In genomic region chr11:46362146-46363030, GRCh38 we compare ENCODE assay signal across 8 cellular contexts. TPM values are rescaled to one million over a fixed set of nuclear protein-coding genes. Genes with fewer than 3 reads are reported as not detected.
DNase-seq lines count a peak whose midpoint lies in the region; ATAC-seq and TF ChIP-seq lines count a peak whose summit lies in the region.

No MANE protein-coding gene starts in this region.

- H3K4me2 ChIP-seq in HCT116 (ENCODE audit: low read length), result peak overlapping the region; percentile 64

- no peaks in the 10 kb centered on the region for H4K20me1 ChIP-seq in HCT116 (ENCODE audit: insufficient read depth)

- peak overlapping the region; percentile 52 for H3K9ac ChIP-seq in HCT116 (ENCODE audit: low read length)

- no peaks in the 10 kb centered on the region for H3K9me3 ChIP-seq in HCT116 (ENCODE audit: control insufficient read depth in 1 of 2, insufficient read depth in 1 of 2, low read depth in 1 of 2, low read length in 2 of 2)
- H3K9me3 ChIP-seq in right atrium auricular region, result no peaks in the 10 kb centered on the region

- H3K79me2 ChIP-seq in HCT116 (ENCODE audit: insufficient read depth, low read length), result peaks cover 54% of the 10 kb centered on the region

- H3K27me3 ChIP-seq in HCT116 (ENCODE audit: insufficient read depth, low read length), result no peaks in the 10 kb centered on the region
- H3K27me3 ChIP-seq in right atrium auricular region, result no peaks in the 10 kb centered on the region

- DNase-seq in HCT116 (ENCODE audit: low read depth, low spot score) (no peak), right atrium auricular region (ENCODE audit: low spot score) (no peak), ureter (ENCODE audit: low spot score) (no peak), SHP77 treated with DMSO at 0.1 percent for 48 hours (lab: John Stamatoyannopoulos, UW) (no peak)
- DNase-seq in activated T-helper 1 cell treated with anti-CD3 and anti-CD28 coated beads, Interleukin-12 subunit alpha, Interleukin-12 subunit beta, Interleukin-2, Interleukin-4 antibody, amounts not matched to agents 30 ng/mL and 10 ng/mL and 1 ng/mL, durations not matched to agents 14 hours and 24 hours and 36 hours (ENCODE audit: low spot score), result no peak

- H3K4me1 Mint-ChIP-seq in activated T-helper 1 cell treated with anti-CD3 and anti-CD28 coated beads, Interleukin-12 subunit alpha, Interleukin-12 subunit beta, Interleukin-2, Interleukin-4 antibody, amounts not matched to agents 30 ng/mL and 10 ng/mL and 1 ng/mL, durations not matched to agents 14 hours and 24 hours and 36 hours (ENCODE audit: low read depth), result peaks cover 33% of the 10 kb centered on the region
- H3K4me1 Mint-ChIP-seq in stimulated activated memory B cell treated with anti-CD40 and anti-IgM and Interleukin-4, amounts not matched to agents 10 μg/mL and 1 μg/mL and 100 μg/mL, for 72 hours, result peaks cover 36% of the 10 kb centered on the region

- no peaks in the 10 kb centered on the region for H3K9me2 ChIP-seq in HCT116 (ENCODE audit: insufficient read depth)

- POLR2A ChIA-PET in HCT116 (lab: Charles Lee), result no interaction called here

- TF ChIP-seq POLR2A in HCT116 (IDR thresholded peaks at IDR 0.05; ENCODE audit: borderline replicate concordance, extremely low read depth, insufficient read depth, insufficient read length), result no peak
- no peak for TF ChIP-seq POLR2A in GM18505 (IDR thresholded peaks at IDR 0.05; ENCODE audit: borderline replicate concordance, extremely low read depth, insufficient read depth, insufficient read length)

- H3K36me3 ChIP-seq in HCT116 (ENCODE audit: control insufficient read depth in 1 of 2, insufficient read depth in 2 of 2, low read length in 2 of 2), result no peaks in the 10 kb centered on the region
- H3K36me3 ChIP-seq in right atrium auricular region, result no peaks in the 10 kb centered on the region

- H2AFZ ChIP-seq in HCT116 (ENCODE audit: low read depth, low read length, poor library complexity, severe bottlenecking), result no peak overlapping the region

- peak overlapping the region; percentile 34 for H3K27ac Mint-ChIP-seq in activated T-helper 1 cell treated with anti-CD3 and anti-CD28 coated beads, Interleukin-12 subunit alpha, Interleukin-12 subunit beta, Interleukin-2, Interleukin-4 antibody, amounts not matched to agents 30 ng/mL and 10 ng/mL and 1 ng/mL, durations not matched to agents 14 hours and 24 hours and 36 hours
- peak overlapping the region; percentile 80 for H3K27ac Mint-ChIP-seq in stimulated activated memory B cell treated with anti-CD40 and anti-IgM and Interleukin-4, amounts not matched to agents 10 μg/mL and 1 μg/mL and 100 μg/mL, for 72 hours

- no peak for TF ChIP-seq RAD21 in HCT116 (IDR thresholded peaks at IDR 0.05; ENCODE audit: low read depth)

- H3K4me1 ChIP-seq in HCT116 (ENCODE audit: control insufficient read depth in 1 of 2, insufficient read depth in 2 of 2, low read length in 2 of 2) (peaks cover 20 to 47% of the 10 kb centered on the region in 2 experiments), right atrium auricular region (peaks cover 5 to 80% of the 10 kb centered on the region in 2 donors)

- H3K27ac ChIP-seq in HCT116 (ENCODE audit: low read depth, low read length) (peak overlapping the region; percentile 47), right atrium auricular region (peak overlapping the region; percentile 88 to 90)

- ATAC-seq in HCT116, result no peak
- no peak for ATAC-seq in stimulated activated memory B cell treated with anti-CD40 and anti-IgM and Interleukin-4, amounts not matched to agents 10 μg/mL and 1 μg/mL and 100 μg/mL, for 72 hours
- ATAC-seq in HG02571 (IDR thresholded peaks at IDR 0.05; ENCODE audit: unreplicated experiment), result no peak
- no peak for ATAC-seq in GM18505 (IDR thresholded peaks at IDR 0.05; ENCODE audit: unreplicated experiment)

- H3K9me3 Mint-ChIP-seq in activated T-helper 1 cell treated with anti-CD3 and anti-CD28 coated beads, Interleukin-12 subunit alpha, Interleukin-12 subunit beta, Interleukin-2, Interleukin-4 antibody, amounts not matched to agents 30 ng/mL and 10 ng/mL and 1 ng/mL, durations not matched to agents 14 hours and 24 hours and 36 hours, result no peaks in the 10 kb centered on the region
- H3K9me3 Mint-ChIP-seq in stimulated activated memory B cell treated with anti-CD40 and anti-IgM and Interleukin-4, amounts not matched to agents 10 μg/mL and 1 μg/mL and 100 μg/mL, for 72 hours, result no peaks in the 10 kb centered on the region

- peak overlapping the region in 1 of 2 experiments; percentile 16; a peak in 1 of 4 replicates for H3K4me3 ChIP-seq in HCT116 (replicated peaks in 1 of 2; ENCODE audit: low read depth in 1 of 2, low read length in 2 of 2)
- H3K4me3 ChIP-seq in right atrium auricular region, result peak overlapping the region; percentile 38 to 52

- TF ChIP-seq CTCF in HCT116 (IDR thresholded peaks at IDR 0.05 in 2 of 3, conservative IDR thresholded peaks at IDR 0.05 in 1 of 3; ENCODE audit: borderline replicate concordance in 1 of 3, insufficient read depth in 1 of 3, low read depth in 2 of 3, low read length in 2 of 3), result no peak
- no peak for TF ChIP-seq CTCF in right atrium auricular region (IDR thresholded peaks at IDR 0.05)

- intact Hi-C loops in HCT116 (cut with micrococcal nuclease), result no loop called here
- intact Hi-C loops in activated T-helper 1 cell treated with anti-CD3 and anti-CD28 coated beads, Interleukin-12 subunit alpha, Interleukin-12 subunit beta, Interleukin-2, Interleukin-4 antibody, amounts not matched to agents 30 ng/mL and 10 ng/mL and 1 ng/mL, durations not matched to agents 14 hours and 24 hours and 36 hours (cut with micrococcal nuclease), result no loop called here

- CTCF ChIA-PET in HCT116 (lab: Charles Lee), result interaction anchor here (1.6 to 2.5 kb wide), 3 partner anchors 10 to 21 kb away, joined by 6 to 10 read pairs (median 7); no protein-coding TSS in a partner anchor

- H3K36me3 Mint-ChIP-seq in activated T-helper 1 cell treated with anti-CD3 and anti-CD28 coated beads, Interleukin-12 subunit alpha, Interleukin-12 subunit beta, Interleukin-2, Interleukin-4 antibody, amounts not matched to agents 30 ng/mL and 10 ng/mL and 1 ng/mL, durations not matched to agents 14 hours and 24 hours and 36 hours (ENCODE audit: low read depth), result peaks cover 3% of the 10 kb centered on the region
- H3K36me3 Mint-ChIP-seq in stimulated activated memory B cell treated with anti-CD40 and anti-IgM and Interleukin-4, amounts not matched to agents 10 μg/mL and 1 μg/mL and 100 μg/mL, for 72 hours, result peaks cover 9% of the 10 kb centered on the region

- H3K4me3 Mint-ChIP-seq in activated T-helper 1 cell treated with anti-CD3 and anti-CD28 coated beads, Interleukin-12 subunit alpha, Interleukin-12 subunit beta, Interleukin-2, Interleukin-4 antibody, amounts not matched to agents 30 ng/mL and 10 ng/mL and 1 ng/mL, durations not matched to agents 14 hours and 24 hours and 36 hours, result peak overlapping the region; percentile 78
- H3K4me3 Mint-ChIP-seq in stimulated activated memory B cell treated with anti-CD40 and anti-IgM and Interleukin-4, amounts not matched to agents 10 μg/mL and 1 μg/mL and 100 μg/mL, for 72 hours, result peak overlapping the region; percentile 43

- no peaks in the 10 kb centered on the region for H3K27me3 Mint-ChIP-seq in activated T-helper 1 cell treated with anti-CD3 and anti-CD28 coated beads, Interleukin-12 subunit alpha, Interleukin-12 subunit beta, Interleukin-2, Interleukin-4 antibody, amounts not matched to agents 30 ng/mL and 10 ng/mL and 1 ng/mL, durations not matched to agents 14 hours and 24 hours and 36 hours (ENCODE audit: insufficient read depth)
- H3K27me3 Mint-ChIP-seq in stimulated activated memory B cell treated with anti-CD40 and anti-IgM and Interleukin-4, amounts not matched to agents 10 μg/mL and 1 μg/mL and 100 μg/mL, for 72 hours, result no peaks in the 10 kb centered on the region

- BruUV-seq in HCT116 (replicated peaks; lab: Mats Ljungman, UMichigan), result no TSS peak

- RAD21 ChIA-PET in HCT116 (lab: Charles Lee; ENCODE audit: low non-redundant PET in 1 of 2, low total read pairs in 2 of 2, uncharacterized antibody in 2 of 2, unreplicated experiment in 2 of 2), result no interaction called here

TF ChIP-seq in HCT116, 20 proteins besides CTCF, POLR2A, EP300 and RAD21 (continues in another document):
- TF ChIP-seq YY1 (IDR thresholded peaks at IDR 0.05; ENCODE audit: extremely low read depth, insufficient replicate concordance, low read depth, low read length), result no peak
- no peak for TF ChIP-seq EZH2 (IDR thresholded peaks at IDR 0.05)
- TF ChIP-seq EGR1 (IDR thresholded peaks at IDR 0.05; ENCODE audit: low read depth), result no peak
- TF ChIP-seq, protein P1, sequence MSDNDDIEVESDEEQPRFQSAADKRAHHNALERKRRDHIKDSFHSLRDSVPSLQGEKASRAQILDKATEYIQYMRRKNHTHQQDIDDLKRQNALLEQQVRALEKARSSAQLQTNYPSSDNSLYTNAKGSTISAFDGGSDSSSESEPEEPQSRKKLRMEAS (IDR thresholded peaks at IDR 0.05), result no peak

RNA-seq across cellular contexts. Expression of gene DGKZ, which starts 15.1 kb away (rescaled TPM):
- total RNA-seq in HCT116 (2021; ENCODE audit: unreplicated experiment) (70.2 TPM), right atrium auricular region (100 to 1,000 TPM in 1 of 2 donors, 10 to 100 TPM in 1; 91.7 to 116 TPM), ureter (76.3 TPM)
- 67.3 and 69.5 TPM in 2 replicates for polyA plus RNA-seq in HCT116 (2012)
- total RNA-seq in activated T-helper 1 cell treated with anti-CD3 and anti-CD28 coated beads, Interleukin-12 subunit alpha, Interleukin-12 subunit beta, Interleukin-2, Interleukin-4 antibody, amounts not matched to agents 30 ng/mL and 10 ng/mL and 1 ng/mL, durations not matched to agents 14 hours and 24 hours and 36 hours, result 101 TPM in 2 replicates

RNA-seq across cellular contexts. Expression of gene MDK, which starts 19.1 kb away (rescaled TPM):
- total RNA-seq in HCT116 (2021; ENCODE audit: unreplicated experiment) (286 TPM), right atrium auricular region (10 to 100 TPM; 11.9 to 26.4 TPM), ureter (105 TPM)
- polyA plus RNA-seq in HCT116 (2012), result 442 and 447 TPM in 2 replicates
- 5.0 and 7.1 TPM in 2 replicates for total RNA-seq in activated T-helper 1 cell treated with anti-CD3 and anti-CD28 coated beads, Interleukin-12 subunit alpha, Interleukin-12 subunit beta, Interleukin-2, Interleukin-4 antibody, amounts not matched to agents 30 ng/mL and 10 ng/mL and 1 ng/mL, durations not matched to agents 14 hours and 24 hours and 36 hours

RNA-seq across cellular contexts. Expression of gene CHRM4, which starts 29.2 kb away (rescaled TPM):
- 1.1 TPM for total RNA-seq in HCT116 (2021; ENCODE audit: unreplicated experiment)
- polyA plus RNA-seq in HCT116 (2012), result 2.5 and 2.9 TPM in 2 replicates
- 1.2 TPM in 2 replicates for total RNA-seq in activated T-helper 1 cell treated with anti-CD3 and anti-CD28 coated beads, Interleukin-12 subunit alpha, Interleukin-12 subunit beta, Interleukin-2, Interleukin-4 antibody, amounts not matched to agents 30 ng/mL and 10 ng/mL and 1 ng/mL, durations not matched to agents 14 hours and 24 hours and 36 hours
- under 1 TPM in 1 of 2 donors, not detected in 1; 0.28 TPM for total RNA-seq in right atrium auricular region
- not detected for total RNA-seq in ureter
